ENCODE assay signal across 8 cellular contexts in genomic region chr1:244599937-244600350, GRCh38. TPM values are rescaled to one million over a fixed set of nuclear protein-coding genes. Genes with fewer than 3 reads are reported as not detected.
DNase-seq lines count a peak whose midpoint lies in the region; ATAC-seq, FAIRE-seq and TF ChIP-seq lines count a peak whose summit lies in the region.

No MANE protein-coding gene starts in this region.

- peak; percentile 91 for ATAC-seq in GM21515 (IDR thresholded peaks at IDR 0.05; ENCODE audit: unreplicated experiment)
- ATAC-seq in stimulated activated naive B cell treated with anti-CD40 and anti-IgM and Interleukin-4, amounts not matched to agents 10 μg/mL and 1 μg/mL and 100 μg/mL, for 72 hours (replicated peaks) = peak; percentile 73 to 95

- H3K36me3 Mint-ChIP-seq in Calu3 (ENCODE audit: insufficient read depth, unreplicated experiment) = peaks cover 7% of the 10 kb centered on the region
- H3K36me3 Mint-ChIP-seq in stimulated activated naive B cell treated with anti-CD40 and anti-IgM and Interleukin-4, amounts not matched to agents 10 μg/mL and 1 μg/mL and 100 μg/mL, for 72 hours = no peaks in the 10 kb centered on the region

- no peak for TF ChIP-seq CTCF in Calu3 (IDR thresholded peaks at IDR 0.05; ENCODE audit: unreplicated experiment)

- no peaks in the 10 kb centered on the region for H3K9me3 Mint-ChIP-seq in Calu3 (ENCODE audit: low read depth, unreplicated experiment)
- H3K9me3 Mint-ChIP-seq in stimulated activated naive B cell treated with anti-CD40 and anti-IgM and Interleukin-4, amounts not matched to agents 10 μg/mL and 1 μg/mL and 100 μg/mL, for 72 hours = no peaks in the 10 kb centered on the region

- FAIRE-seq in HTR-8/SVneo (lab: Jason Lieb, UNC) = peak; percentile 55

- H3K27ac Mint-ChIP-seq in Calu3 (ENCODE audit: unreplicated experiment) = peak overlapping the region; percentile 80
- peak overlapping the region; percentile 79 for H3K27ac Mint-ChIP-seq in stimulated activated naive B cell treated with anti-CD40 and anti-IgM and Interleukin-4, amounts not matched to agents 10 μg/mL and 1 μg/mL and 100 μg/mL, for 72 hours

- no TSS peak for BruUV-seq in Calu3 (replicated peaks; lab: Mats Ljungman, UMichigan)

- DNase-seq in Calu3 (peak; percentile 64), HTR-8/SVneo (ENCODE audit: insufficient read length, low spot score) (peak; percentile 84), activated T-cell treated with anti-CD3 and anti-CD28 coated beads for 48 hours (ENCODE audit: low read depth) (peak; percentile 17), hepatic stellate cell (ENCODE audit: low spot score) (peak; percentile 86), NCI-H1105 (lab: John Stamatoyannopoulos, UW) (no peak), hypothalamus (lab: John Stamatoyannopoulos, UW) (no peak)
- no peak for DNase-seq in stimulated activated naive B cell treated with anti-CD40 and anti-IgM and Interleukin-4, amounts not matched to agents 10 μg/mL and 1 μg/mL and 100 μg/mL, for 72 hours

- H3K4me1 Mint-ChIP-seq in Calu3 (ENCODE audit: low read depth, unreplicated experiment) = peaks cover 20% of the 10 kb centered on the region
- peaks cover 0 to 1% of the 10 kb centered on the region in 2 donors for H3K4me1 Mint-ChIP-seq in stimulated activated naive B cell treated with anti-CD40 and anti-IgM and Interleukin-4, amounts not matched to agents 10 μg/mL and 1 μg/mL and 100 μg/mL, for 72 hours

- CTCF ChIA-PET in Calu3 (lab: Charles Lee) = interaction anchor here (0.5 to 1.3 kb wide), 9 partner anchors 138 to 1046 kb away, joined by 3 to 4 read pairs (median 3); no protein-coding TSS in a partner anchor

- intact Hi-C loops in Calu3 (cut with micrococcal nuclease; ENCODE audit: unreplicated experiment) = loop anchor here (10.0 kb wide), 1 partner anchor 445 kb away; no protein-coding TSS in a partner anchor

- H3K27me3 Mint-ChIP-seq in Calu3 (ENCODE audit: unreplicated experiment) = no peaks in the 10 kb centered on the region
- H3K27me3 Mint-ChIP-seq in stimulated activated naive B cell treated with anti-CD40 and anti-IgM and Interleukin-4, amounts not matched to agents 10 μg/mL and 1 μg/mL and 100 μg/mL, for 72 hours = peaks cover 0 to 11% of the 10 kb centered on the region in 2 donors

- peak overlapping the region; percentile 62 for H3K4me3 Mint-ChIP-seq in Calu3 (ENCODE audit: low read depth, unreplicated experiment)
- no peak overlapping the region for H3K4me3 Mint-ChIP-seq in stimulated activated naive B cell treated with anti-CD40 and anti-IgM and Interleukin-4, amounts not matched to agents 10 μg/mL and 1 μg/mL and 100 μg/mL, for 72 hours

RNA-seq across cellular contexts. Expression of gene DESI2, which starts 53.0 kb away (rescaled TPM):
- total RNA-seq in Calu3 (2022) = 29.8 and 39.1 TPM in 2 replicates

Comparison
In these comparisons a context has a peak if more than half of its experiments do, and no peak if none do; other contexts are left out.
1. DNase-seq: peak in Calu3 (single experiment), HTR-8/SVneo (single experiment), activated T-cell treated with anti-CD3 and anti-CD28 coated beads for 48 hours (single experiment) and hepatic stellate cell (single experiment); none in stimulated activated naive B cell treated with anti-CD40 and anti-IgM and Interleukin-4, amounts not matched to agents 10 μg/mL and 1 μg/mL and 100 μg/mL, for 72 hours (single experiment), NCI-H1105 (single experiment) and hypothalamus (0 of 51).